In genomic region chr1:30612666-30613065, GRCh38 we compare ENCODE assay signal across 11 cellular contexts.
"Had no signal": no experiment of that assay in that cellular context is flagged by ENCODE, and none has a peak within 500 bp of the region (broad histone marks: within the 10 kb centered on the region; RNA-seq: fewer than 3 reads in every experiment).

No MANE protein-coding gene starts in this region.

- H3K27ac ChIP-seq: parathyroid adenoma, upper lobe of right lung had no signal

- DNase-seq: activated CD4-positive, alpha-beta T cell treated with anti-CD3 and anti-CD28 coated beads for 48 hours; effector memory CD8-positive, alpha-beta T cell; hypothalamus; left colon; naive thymus-derived CD4-positive, alpha-beta T cell; retina; stimulated activated CD4-positive, alpha-beta T cell treated with anti-CD3 and anti-CD28 coated beads, Interleukin-15, amount 100 ng/mL, for 24 hours; stimulated activated CD4-positive, alpha-beta T cell treated with anti-CD3 and anti-CD28 coated beads, Interleukin-4, amount 100 ng/mL, for 24 hours; T1000; upper lobe of right lung had no signal
